In the genomic region with DNA sequence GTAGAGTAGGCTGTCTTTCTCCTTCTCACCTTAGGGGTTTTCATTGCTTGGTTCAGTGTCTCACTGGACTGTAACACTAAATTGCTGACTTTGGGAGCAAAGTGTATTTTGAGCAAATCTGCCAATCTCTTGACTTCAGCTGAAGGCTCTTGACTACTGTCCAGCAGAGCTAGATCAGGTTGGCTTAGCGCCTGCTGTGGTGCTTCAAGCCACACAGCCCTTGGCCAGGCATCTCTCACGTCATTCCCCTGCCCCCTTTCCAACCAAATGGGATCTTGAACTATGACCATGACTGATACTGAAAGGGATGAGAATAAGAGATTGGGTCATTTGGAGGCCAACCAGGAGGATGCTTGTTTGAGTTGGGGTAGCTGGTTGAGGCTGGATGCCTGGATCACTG, we compare ENCODE assay signal across 1 cellular context.
TF ChIP-seq lines count a peak whose summit lies in the region.

No MANE protein-coding gene starts in this region.

TF ChIP-seq in HepG2, 621 proteins besides CTCF, POLR2A, EP300 and RAD21:
- TF ChIP-seq POLR2AphosphoS5 (IDR thresholded peaks at IDR 0.05; ENCODE audit: low read depth, low read length), result no peak
- TF ChIP-seq ARNTL (CRISPR knock-in tag; IDR thresholded peaks at IDR 0.05), result no peak
- no peak for TF ChIP-seq ZNF790 (CRISPR knock-in tag; IDR thresholded peaks at IDR 0.05; ENCODE audit: borderline replicate concordance)
- TF ChIP-seq, protein P1, sequence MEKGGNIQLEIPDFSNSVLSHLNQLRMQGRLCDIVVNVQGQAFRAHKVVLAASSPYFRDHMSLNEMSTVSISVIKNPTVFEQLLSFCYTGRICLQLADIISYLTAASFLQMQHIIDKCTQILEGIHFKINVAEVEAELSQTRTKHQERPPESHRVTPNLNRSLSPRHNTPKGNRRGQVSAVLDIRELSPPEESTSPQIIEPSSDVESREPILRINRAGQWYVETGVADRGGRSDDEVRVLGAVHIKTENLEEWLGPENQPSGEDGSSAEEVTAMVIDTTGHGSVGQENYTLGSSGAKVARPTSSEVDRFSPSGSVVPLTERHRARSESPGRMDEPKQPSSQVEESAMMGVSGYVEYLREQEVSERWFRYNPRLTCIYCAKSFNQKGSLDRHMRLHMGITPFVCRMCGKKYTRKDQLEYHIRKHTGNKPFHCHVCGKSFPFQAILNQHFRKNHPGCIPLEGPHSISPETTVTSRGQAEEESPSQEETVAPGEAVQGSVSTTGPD (CRISPR knock-in tag; IDR thresholded peaks at IDR 0.05), result no peak
- TF ChIP-seq ZNF510 (CRISPR knock-in tag; IDR thresholded peaks at IDR 0.05; ENCODE audit: low read depth), result no peak
- TF ChIP-seq, protein P2, sequence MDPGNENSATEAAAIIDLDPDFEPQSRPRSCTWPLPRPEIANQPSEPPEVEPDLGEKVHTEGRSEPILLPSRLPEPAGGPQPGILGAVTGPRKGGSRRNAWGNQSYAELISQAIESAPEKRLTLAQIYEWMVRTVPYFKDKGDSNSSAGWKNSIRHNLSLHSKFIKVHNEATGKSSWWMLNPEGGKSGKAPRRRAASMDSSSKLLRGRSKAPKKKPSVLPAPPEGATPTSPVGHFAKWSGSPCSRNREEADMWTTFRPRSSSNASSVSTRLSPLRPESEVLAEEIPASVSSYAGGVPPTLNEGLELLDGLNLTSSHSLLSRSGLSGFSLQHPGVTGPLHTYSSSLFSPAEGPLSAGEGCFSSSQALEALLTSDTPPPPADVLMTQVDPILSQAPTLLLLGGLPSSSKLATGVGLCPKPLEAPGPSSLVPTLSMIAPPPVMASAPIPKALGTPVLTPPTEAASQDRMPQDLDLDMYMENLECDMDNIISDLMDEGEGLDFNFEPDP (CRISPR knock-in tag; conservative IDR thresholded peaks at IDR 0.05), result no peak
- TF ChIP-seq DNMT3B (CRISPR knock-in tag; conservative IDR thresholded peaks at IDR 0.05), result no peak
- TF ChIP-seq, protein P3, sequence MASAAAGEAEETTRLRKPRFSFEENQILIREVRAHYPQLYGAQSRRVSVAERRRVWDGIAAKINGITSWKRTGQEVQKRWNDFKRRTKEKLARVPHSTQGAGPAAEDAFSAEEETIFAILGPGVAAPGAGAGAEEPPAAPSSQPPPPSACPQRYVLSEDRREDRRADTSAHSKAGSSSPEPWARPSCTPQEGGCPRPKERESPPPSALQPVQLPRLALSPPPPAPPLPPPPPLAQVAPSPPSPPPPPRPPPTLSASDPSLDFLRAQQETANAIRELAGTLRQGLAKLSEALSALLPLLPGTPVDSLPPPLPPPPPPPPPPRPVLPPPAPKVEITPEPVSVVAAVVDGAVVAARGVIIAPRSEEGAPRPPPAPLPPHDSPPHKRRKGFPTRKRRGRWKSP (CRISPR knock-in tag; IDR thresholded peaks at IDR 0.05), result no peak
